In the genomic region with DNA sequence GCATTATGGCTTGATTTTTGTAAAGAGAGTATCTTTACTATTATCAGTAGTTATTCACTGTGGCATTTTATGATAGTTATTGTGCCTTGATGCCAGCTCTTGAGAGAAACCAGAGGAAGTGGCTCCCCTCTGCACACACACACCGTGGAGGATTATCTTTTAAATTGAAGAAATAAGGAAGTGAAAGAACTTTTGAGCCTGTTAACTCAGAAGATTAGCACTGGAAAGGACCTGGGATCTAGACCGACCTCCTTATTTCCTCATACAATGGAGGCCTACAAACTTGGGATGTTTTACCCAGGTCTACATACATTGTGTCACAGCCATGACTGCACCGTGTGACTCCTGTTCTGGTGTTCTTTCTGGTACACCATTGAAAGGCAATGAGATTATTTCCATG, we compare ENCODE assay signal across 10 cellular contexts. TPM values are rescaled to one million over a fixed set of nuclear protein-coding genes. Genes with fewer than 3 reads are reported as not detected.
A peak's percentile ranks its signal among the peaks of the same experiment; 100 is the strongest.
DNase-seq lines count a peak whose midpoint lies in the region; ATAC-seq, FAIRE-seq and TF ChIP-seq lines count a peak whose summit lies in the region.
"Had no signal": no experiment of that assay in that cellular context is flagged by ENCODE, and none has a peak within 500 bp of the region (broad histone marks: within the 10 kb centered on the region; RNA-seq: fewer than 3 reads in every experiment).

No MANE protein-coding gene starts in this region.

- no peak overlapping the region for H3K4me3 ChIP-seq in right lobe of liver
- H3K4me3 ChIP-seq: ovary had no signal

- H3K4me1 ChIP-seq in right lobe of liver, result no peaks in the 10 kb centered on the region

- no peaks in the 10 kb centered on the region for H3K9me3 ChIP-seq in right lobe of liver
- H3K9me3 ChIP-seq: ovary had no signal

- TF ChIP-seq CTCF in right lobe of liver (IDR thresholded peaks at IDR 0.05), result no peak

- ATAC-seq in GM21717 (IDR thresholded peaks at IDR 0.05; ENCODE audit: unreplicated experiment) (peak; percentile 75), HG03135 (IDR thresholded peaks at IDR 0.05; ENCODE audit: unreplicated experiment) (no peak), right lobe of liver (no peak)

- DNase-seq in GM18507 (ENCODE audit: extremely low spot score, insufficient read length, low read depth) (no peak), NOMO-1 (lab: John Stamatoyannopoulos, UW; ENCODE audit: unreplicated experiment in 2 of 2) (peak; percentile 72 to 87), germinal center (ENCODE audit: low spot score) (peak; percentile 6), C1 segment of cervical spinal cord (lab: John Stamatoyannopoulos, UW) (no peak), Ammon's horn (ENCODE audit: low spot score) (no peak), right lobe of liver (no peak)
- DNase-seq: activated CD8-positive, alpha-beta memory T cell treated with anti-CD3 and anti-CD28 coated beads, Interleukin-2, amount 50 U/mL, for 4 hours; ovary had no signal

- TF ChIP-seq POLR2A in right lobe of liver (IDR thresholded peaks at IDR 0.05), result no peak

- H3K27me3 ChIP-seq in right lobe of liver, result no peaks in the 10 kb centered on the region
- H3K27me3 ChIP-seq: ovary had no signal

- peaks cover 0 to 22% (median 2%) of the 10 kb centered on the region in 4 donors for H3K36me3 ChIP-seq in right lobe of liver
- H3K36me3 ChIP-seq: ovary had no signal

- no peak overlapping the region for H3K27ac ChIP-seq in right lobe of liver
- H3K27ac ChIP-seq: ovary had no signal

- 33% methylated on average over 2 of the region's 3 CpGs for WGBS in right lobe of liver (ENCODE audit: insufficient coverage, low coverage, low lambda C conversion rate, missing lambda C conversion rate)

- peak; percentile 47 for FAIRE-seq in GM18507 (lab: Jason Lieb, UNC)

- intact Hi-C loops in right lobe of liver (cut with DNase I), result no loop called here

RNA-seq across cellular contexts. Expression of a gene that starts 40.5 kb away (rescaled TPM):
- total RNA-seq in right lobe of liver, result 10 to 100 TPM in 4 of 6 experiments, 1 to 10 TPM in 2; 6.8 to 12.2 (median 11.0) TPM

Comparison
In these comparisons a context has a peak if more than half of its experiments do, and no peak if none do; other contexts are left out.
1. DNase-seq: peak in NOMO-1 (2 of 2) and germinal center (single experiment); none in GM18507 (single experiment), C1 segment of cervical spinal cord (0 of 14), Ammon's horn (single experiment) and right lobe of liver (0 of 3).